ENCODE assay signal across 24 cellular contexts in the genomic region with DNA sequence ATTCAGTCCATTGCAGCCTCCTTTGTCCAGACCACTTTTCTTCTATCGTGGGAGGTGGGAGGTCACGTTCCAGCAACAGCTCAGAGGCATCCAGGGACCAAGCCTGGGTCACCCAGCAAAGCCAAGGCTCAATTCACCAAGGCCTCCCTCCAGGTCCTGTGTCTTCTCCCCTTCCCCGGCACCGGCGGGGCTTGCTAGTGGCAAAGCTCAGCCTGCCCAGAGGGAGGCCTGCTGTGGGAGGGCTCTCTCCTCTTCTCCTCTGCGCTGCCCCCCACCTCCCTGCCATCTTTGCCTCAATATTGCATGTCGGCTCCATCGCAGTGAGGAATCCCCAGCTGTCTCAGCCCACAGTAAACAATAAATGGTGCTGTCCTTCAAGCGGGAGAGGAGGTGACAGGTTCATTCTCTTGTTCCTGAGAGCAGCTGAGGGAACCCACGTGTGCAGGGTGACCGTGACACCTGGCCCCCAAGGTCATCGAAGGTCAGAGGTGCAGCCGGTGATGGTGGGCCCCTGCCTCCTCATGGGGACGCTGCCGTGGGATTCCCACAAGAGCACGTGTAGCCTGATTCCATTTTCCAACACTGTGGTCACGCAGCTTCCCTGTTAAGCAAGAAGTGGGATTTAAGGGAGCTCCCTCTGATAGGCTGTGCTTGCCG.
DNase-seq lines count a peak whose midpoint lies in the region; ATAC-seq, FAIRE-seq and TF ChIP-seq lines count a peak whose summit lies in the region.
"Had no signal": no experiment of that assay in that cellular context is flagged by ENCODE, and none has a peak within 500 bp of the region (broad histone marks: within the 10 kb centered on the region; RNA-seq: fewer than 3 reads in every experiment).

No MANE protein-coding gene starts in this region.

- no peak overlapping the region for H3K14ac ChIP-seq in neuronal stem cell (ENCODE audit: low read length)

- no peak overlapping the region for H2BK120ac ChIP-seq in neuronal stem cell (ENCODE audit: low read depth, low read length)

- FAIRE-seq in HepG2 (lab: Jason Lieb, UNC) (no peak), bronchial epithelial cell (lab: Jason Lieb, UNC) (peak; percentile 55)
- FAIRE-seq: GM12878 had no signal

- no peak overlapping the region for H4K8ac ChIP-seq in neuronal stem cell (ENCODE audit: low read depth, low read length)

- peak overlapping the region; percentile 13 for H2AK5ac ChIP-seq in neuronal stem cell (ENCODE audit: low read depth, low read length)

- no peaks in the 10 kb centered on the region for H3K9me3 ChIP-seq in HepG2 (ENCODE audit: low read length)
- no peaks in the 10 kb centered on the region for H3K9me3 ChIP-seq in right lobe of liver
- peaks cover 0 to under 1% of the 10 kb centered on the region in 2 donors for H3K9me3 ChIP-seq in neuronal stem cell (replicated peaks in 1 of 2; ENCODE audit: control insufficient read depth in 2 of 2, insufficient read depth in 1 of 2, low read depth in 1 of 2, low read length in 2 of 2)
- H3K9me3 ChIP-seq in thyroid gland: no peaks in the 10 kb centered on the region
- H3K9me3 ChIP-seq: MG63, Peyer's patch had no signal

- H2AFZ ChIP-seq in HepG2 (ENCODE audit: low read length) (no peak overlapping the region), neuronal stem cell (ENCODE audit: low read length) (no peak overlapping the region)

- H3K27ac ChIP-seq in HepG2 (ENCODE audit: extremely low read length, insufficient read depth, low read length) (no peak overlapping the region), right lobe of liver (no peak overlapping the region), neuronal stem cell (replicated peaks; ENCODE audit: low read length) (no peak overlapping the region), thyroid gland (no peak overlapping the region)
- H3K27ac ChIP-seq: BLaER1, Peyer's patch had no signal

- in situ Hi-C loops in HepG2 (cut with HindIII; ENCODE audit: extremely low pct_ligation_motif_present, low pct_unique_long_range_greater_than_20kb): no loop called here

- H3K79me2 ChIP-seq in HepG2 (ENCODE audit: insufficient read depth, low read length): no peaks in the 10 kb centered on the region

- TF ChIP-seq POLR2A in HepG2 (IDR thresholded peaks at IDR 0.05; ENCODE audit: insufficient read depth in 1 of 2, low read depth in 2 of 2, low read length in 2 of 2) (no peak), right lobe of liver (IDR thresholded peaks at IDR 0.05) (no peak), thyroid gland (IDR thresholded peaks at IDR 0.05) (no peak)

- TF ChIP-seq CTCF in HepG2 (CRISPR knock-in tag; IDR thresholded peaks at IDR 0.05): no peak
- TF ChIP-seq CTCF in right lobe of liver (IDR thresholded peaks at IDR 0.05): no peak
- TF ChIP-seq CTCF in bronchial epithelial cell (IDR thresholded peaks at IDR 0.05; ENCODE audit: insufficient read depth, low read length, severe bottlenecking): no peak
- no peak for TF ChIP-seq CTCF in thyroid gland (IDR thresholded peaks at IDR 0.05)

- H3K79me1 ChIP-seq in neuronal stem cell (ENCODE audit: low read depth, low read length): no peaks in the 10 kb centered on the region

- H2BK15ac ChIP-seq in neuronal stem cell (ENCODE audit: low read length): no peak overlapping the region

- no peak for TF ChIP-seq EP300 in HepG2 (IDR thresholded peaks at IDR 0.05; ENCODE audit: low read depth in 2 of 2, low read length in 2 of 2)
- no peak for TF ChIP-seq EP300 in HepG2 (CRISPR knock-in tag; IDR thresholded peaks at IDR 0.05; ENCODE audit: borderline replicate concordance)

- H3K27me3 ChIP-seq in HepG2 (ENCODE audit: control insufficient read depth in 1 of 2, insufficient read depth in 2 of 2, low read length in 2 of 2) (no peaks in the 10 kb centered on the region), right lobe of liver (no peaks in the 10 kb centered on the region), bronchial epithelial cell (ENCODE audit: control insufficient read depth, insufficient read depth, low read length) (no peaks in the 10 kb centered on the region), neuronal stem cell (ENCODE audit: control insufficient read depth in 3 of 3, insufficient read depth in 3 of 3, low read depth in 1 of 3, low read length in 3 of 3) (no peaks in the 10 kb centered on the region), thyroid gland (no peaks in the 10 kb centered on the region)
- H3K27me3 ChIP-seq: BLaER1, MG63, Peyer's patch had no signal

- DNase-seq in HepG2 (ENCODE audit: low spot score) (no peak), right lobe of liver (no peak), bronchial epithelial cell (ENCODE audit: low read depth) (no peak), neuronal stem cell (ENCODE audit: low spot score) (no peak), NCI-H1092 (lab: John Stamatoyannopoulos, UW) (no peak), thyroid gland (no peak), D341Med (ENCODE audit: low spot score) (no peak)
- DNase-seq: ACHN; CD4-positive, alpha-beta T cell; COR-L47; DMS 273 treated with DMSO at 0.1 percent for 48 hours; DMS79 treated with DMSO at 0.1 percent for 48 hours; GOT3; MG63; NCI-H1417 treated with DMSO at 0.1 percent for 48 hours; NCI-H187; NCI-H2107; NCI-H2227 treated with DMSO at 0.1 percent for 48 hours; NCI-H510A treated with DMSO at 0.1 percent for 48 hours; NCI-H774; Peyer's patch had no signal

- no peaks in the 10 kb centered on the region for H3K36me3 ChIP-seq in HepG2 (replicated peaks in 1 of 2; ENCODE audit: control insufficient read depth in 1 of 2, insufficient read depth in 2 of 2, low read length in 2 of 2)
- H3K36me3 ChIP-seq in right lobe of liver: no peaks in the 10 kb centered on the region
- no peaks in the 10 kb centered on the region for H3K36me3 ChIP-seq in bronchial epithelial cell (ENCODE audit: control insufficient read depth, insufficient read depth, low read length)
- no peaks in the 10 kb centered on the region for H3K36me3 ChIP-seq in neuronal stem cell (replicated peaks in 1 of 2; ENCODE audit: control insufficient read depth in 2 of 2, insufficient read depth in 2 of 2, low read length in 2 of 2)
- no peaks in the 10 kb centered on the region for H3K36me3 ChIP-seq in thyroid gland
- H3K36me3 ChIP-seq: MG63, Peyer's patch had no signal

- no peaks in the 10 kb centered on the region; the same call in 1 of the 2 replicates for H3K4me1 ChIP-seq in HepG2 (ENCODE audit: insufficient read depth, low read length)
- H3K4me1 ChIP-seq in right lobe of liver: peaks cover 0 to 23% (median 11%) of the 10 kb centered on the region in 4 donors
- H3K4me1 ChIP-seq in neuronal stem cell (ENCODE audit: control insufficient read depth in 2 of 2, insufficient read depth in 1 of 2, low read depth in 1 of 2, low read length in 2 of 2): no peaks in the 10 kb centered on the region
- H3K4me1 ChIP-seq in thyroid gland: no peaks in the 10 kb centered on the region
- H3K4me1 ChIP-seq: BLaER1, Peyer's patch had no signal

- intact Hi-C loops in HepG2 (cut with micrococcal nuclease; ENCODE audit: unreplicated experiment): no loop called here
- intact Hi-C loops in right lobe of liver (cut with DNase I): no loop called here
- intact Hi-C loops in thyroid gland (cut with DNase I): no loop called here

- TF ChIP-seq RAD21 in HepG2 (CRISPR knock-in tag; IDR thresholded peaks at IDR 0.05): no peak

- peak overlapping the region; percentile 31 for H3K23ac ChIP-seq in neuronal stem cell (ENCODE audit: low read depth, low read length, poor library complexity)

- ATAC-seq in HepG2: no peak
- ATAC-seq in right lobe of liver: no peak
- ATAC-seq: GM12878, Right ventricle myocardium inferior had no signal

- no peak overlapping the region for H3K9ac ChIP-seq in HepG2 (ENCODE audit: insufficient read depth, low read depth, low read length)
- peak overlapping the region; percentile 26 for H3K9ac ChIP-seq in neuronal stem cell (ENCODE audit: low read depth, low read length, poor library complexity)
- H3K9ac ChIP-seq: BLaER1 had no signal

- BruUV-seq in HepG2 (replicated peaks; lab: Mats Ljungman, UMichigan): no TSS peak

- H2BK12ac ChIP-seq in neuronal stem cell (ENCODE audit: low read length): no peak overlapping the region

- CTCF ChIA-PET in HepG2 (lab: Yijun Ruan, JAX; ENCODE audit: low intra/inter-chr PET ratio, low total read pairs): no interaction called here

- no peak overlapping the region for H4K91ac ChIP-seq in neuronal stem cell (ENCODE audit: low read depth, low read length, poor library complexity)

- 70% methylated on average over 12 of the region's 18 CpGs for WGBS in HepG2 (ENCODE audit: low lambda C conversion rate)
- whole genome bisulfite sequencing in right lobe of liver (ENCODE audit: insufficient coverage, low coverage, low lambda C conversion rate, missing lambda C conversion rate): 45% methylated on average over 4 of the region's 18 CpGs
- no CpG with 5 or more reads among the region's 18 CpGs for WGBS in neuronal stem cell (ENCODE audit: extremely low coverage in 2 of 2, insufficient read length in 2 of 2, insufficient replicate concordance in 1 of 2), 2 donors
- 80 to 88% methylated on average over 11 to 15 of the region's 18 CpGs for WGBS in thyroid gland, 2 donors

- no peak overlapping the region for H3K4ac ChIP-seq in neuronal stem cell (ENCODE audit: low read length)

- POLR2A ChIA-PET in HepG2 (lab: Yijun Ruan, JAX): no interaction called here

- peak overlapping the region; percentile 59 for H3K18ac ChIP-seq in neuronal stem cell (ENCODE audit: low read length)

- no peak overlapping the region for H3K4me3 ChIP-seq in HepG2 (replicated peaks in 1 of 3; ENCODE audit: insufficient read depth in 1 of 3, low read depth in 2 of 3, low read length in 3 of 3)
- H3K4me3 ChIP-seq in right lobe of liver: no peak overlapping the region
- no peak overlapping the region for H3K4me3 ChIP-seq in bronchial epithelial cell (ENCODE audit: low read depth, low read length)
- no peak overlapping the region for H3K4me3 ChIP-seq in neuronal stem cell (ENCODE audit: low read length in 2 of 2)
- no peak overlapping the region for H3K4me3 ChIP-seq in thyroid gland (replicated peaks in 1 of 3)
- H3K4me3 ChIP-seq: BLaER1, GM12878, MG63, Peyer's patch had no signal

- no peak overlapping the region for H2BK5ac ChIP-seq in neuronal stem cell (ENCODE audit: low read length)

- H3K4me2 ChIP-seq in HepG2 (ENCODE audit: low read depth, low read length) (no peak overlapping the region), neuronal stem cell (ENCODE audit: insufficient read depth, low read length, poor library complexity, severe bottlenecking) (no peak overlapping the region)
- H3K4me2 ChIP-seq: BLaER1 had no signal

- no peaks in the 10 kb centered on the region for H4K20me1 ChIP-seq in HepG2 (ENCODE audit: insufficient read depth, low read length)
- H4K20me1 ChIP-seq: BLaER1 had no signal
